Comparison of ENCODE assay signal across 1 cellular context in genomic region chrX:85375333-85375738, GRCh38.
TF ChIP-seq lines count a peak whose summit lies in the region.

No MANE protein-coding gene starts in this region.

TF ChIP-seq in SK-N-SH treated with all-trans-retinoic acid at 6 μM for 48 hours, 23 proteins besides CTCF, POLR2A, EP300 and RAD21 (continued from another document):
- TF ChIP-seq, protein P1, sequence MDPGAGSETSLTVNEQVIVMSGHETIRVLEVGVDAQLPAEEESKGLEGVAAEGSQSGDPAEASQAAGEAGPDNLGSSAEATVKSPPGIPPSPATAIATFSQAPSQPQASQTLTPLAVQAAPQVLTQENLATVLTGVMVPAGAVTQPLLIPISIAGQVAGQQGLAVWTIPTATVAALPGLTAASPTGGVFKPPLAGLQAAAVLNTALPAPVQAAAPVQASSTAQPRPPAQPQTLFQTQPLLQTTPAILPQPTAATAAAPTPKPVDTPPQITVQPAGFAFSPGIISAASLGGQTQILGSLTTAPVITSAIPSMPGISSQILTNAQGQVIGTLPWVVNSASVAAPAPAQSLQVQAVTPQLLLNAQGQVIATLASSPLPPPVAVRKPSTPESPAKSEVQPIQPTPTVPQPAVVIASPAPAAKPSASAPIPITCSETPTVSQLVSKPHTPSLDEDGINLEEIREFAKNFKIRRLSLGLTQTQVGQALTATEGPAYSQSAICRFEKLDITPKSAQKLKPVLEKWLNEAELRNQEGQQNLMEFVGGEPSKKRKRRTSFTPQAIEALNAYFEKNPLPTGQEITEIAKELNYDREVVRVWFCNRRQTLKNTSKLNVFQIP (CRISPR knock-in tag; IDR thresholded peaks at IDR 0.05; ENCODE audit: borderline replicate concordance, low read depth) = no peak
